Comparison of ENCODE assay signal across 34 cellular contexts in genomic region chr5:96320797-96321196, GRCh38.
A peak's percentile ranks its signal among the peaks of the same experiment; 100 is the strongest.
DNase-seq lines count a peak whose midpoint lies in the region; ATAC-seq and TF ChIP-seq lines count a peak whose summit lies in the region.
"Had no signal": no experiment of that assay in that cellular context is flagged by ENCODE, and none has a peak within 500 bp of the region (broad histone marks: within the 10 kb centered on the region; RNA-seq: fewer than 3 reads in every experiment).

No MANE protein-coding gene starts in this region.

- H3K79me2 ChIP-seq in ACC112 (ENCODE audit: control insufficient read depth, insufficient read depth, low read length, unreplicated experiment), result no peaks in the 10 kb centered on the region

- no peaks in the 10 kb centered on the region for H3K27me3 ChIP-seq in ACC112 (ENCODE audit: insufficient read depth, low read length)
- H3K27me3 ChIP-seq: gastroesophageal sphincter, SJSA1, spleen, uterus had no signal

- no peak overlapping the region for H2AFZ ChIP-seq in ACC112 (ENCODE audit: low read length, unreplicated experiment)

- CTCF ChIA-PET in RWPE1 (lab: Yijun Ruan, JAX), result interaction anchor here (0.7 kb wide), 1 partner anchor 36 kb away, joined by 3 read pairs; no protein-coding TSS in a partner anchor
- CTCF ChIA-PET in T-cell (lab: Charles Lee), result no interaction called here

- no peak overlapping the region for H3K27ac Mint-ChIP-seq in stimulated activated effector memory CD8-positive, alpha-beta T cell treated with anti-CD3 and anti-CD28 coated beads, Interleukin-12 subunit alpha, Interleukin-12 subunit beta, amount 100 ng/mL, for 72 hours
- H3K27ac Mint-ChIP-seq in T-cell, result no peak overlapping the region
- H3K27ac Mint-ChIP-seq: activated B cell treated with CpG ODN at 0.5 μM for 24 hours; activated CD4-positive, alpha-beta T cell treated with anti-CD3 and anti-CD28 coated beads, Interleukin-2, amount 10 ng/mL, durations not matched to agents 7 days and 5 days; activated naive CD8-positive, alpha-beta T cell treated with anti-CD3 and anti-CD28 coated beads, Interleukin-2, amount 10 ng/mL, durations not matched to agents 7 days and 5 days; CD4-positive, alpha-beta T cell; endodermal cell; stimulated activated naive CD8-positive, alpha-beta T cell treated with anti-CD3 and anti-CD28 coated beads, Interleukin-15, amount 100 ng/mL, for 72 hours had no signal

- peak overlapping the region; percentile 72 for H3K27ac ChIP-seq in ACC112 (ENCODE audit: low read depth, low read length)
- H3K27ac ChIP-seq in RWPE1, result no peak overlapping the region
- H3K27ac ChIP-seq: gastroesophageal sphincter, KMS-11, SJSA1, spleen, uterus had no signal

- no peaks in the 10 kb centered on the region for H3K4me1 Mint-ChIP-seq in stimulated activated effector memory CD8-positive, alpha-beta T cell treated with anti-CD3 and anti-CD28 coated beads, Interleukin-12 subunit alpha, Interleukin-12 subunit beta, amount 100 ng/mL, for 72 hours
- no peaks in the 10 kb centered on the region for H3K4me1 Mint-ChIP-seq in T-cell
- H3K4me1 Mint-ChIP-seq: activated B cell treated with CpG ODN at 0.5 μM for 24 hours; activated CD4-positive, alpha-beta T cell treated with anti-CD3 and anti-CD28 coated beads, Interleukin-2, amount 10 ng/mL, durations not matched to agents 7 days and 5 days; activated naive CD8-positive, alpha-beta T cell treated with anti-CD3 and anti-CD28 coated beads, Interleukin-2, amount 10 ng/mL, durations not matched to agents 7 days and 5 days; neural crest cell; stimulated activated naive CD8-positive, alpha-beta T cell treated with anti-CD3 and anti-CD28 coated beads, Interleukin-15, amount 100 ng/mL, for 72 hours had no signal

- peak; percentile 23 for DNase-seq in HPDE6-E6E7 (ENCODE audit: extremely low spot score)
- peak; percentile 41 for DNase-seq in RWPE1 (ENCODE audit: low spot score)
- DNase-seq in fibroblast of mammary gland (ENCODE audit: low read depth), result peak; percentile 55
- no peak for DNase-seq in NCI-H187 treated with DMSO at 0.1 percent for 48 hours (lab: John Stamatoyannopoulos, UW)
- no peak for DNase-seq in stimulated activated effector memory CD8-positive, alpha-beta T cell treated with anti-CD3 and anti-CD28 coated beads, Interleukin-12 subunit alpha, Interleukin-12 subunit beta, amount 100 ng/mL, for 72 hours (ENCODE audit: low spot score in 2 of 2)
- DNase-seq in T-cell, result no peak
- no peak for DNase-seq in NCI-H2171 (lab: John Stamatoyannopoulos, UW)
- DNase-seq: activated B cell treated with CpG ODN at 0.5 μM for 24 hours; activated CD4-positive, alpha-beta T cell treated with anti-CD3 and anti-CD28 coated beads, Interleukin-2, amount 10 ng/mL, durations not matched to agents 7 days and 5 days; activated effector memory CD4-positive, alpha-beta T cell treated with anti-CD3 and anti-CD28 coated beads, Interleukin-2, amount 50 U/mL, for 16 hours; activated naive CD8-positive, alpha-beta T cell treated with anti-CD3 and anti-CD28 coated beads, Interleukin-2, amount 10 ng/mL, durations not matched to agents 7 days and 5 days; AML-193; CD4-positive, alpha-beta T cell; dermis blood vessel endothelial cell; endodermal cell; MV-4-11; NCI-H1436 treated with DMSO at 0.1 percent for 48 hours; NCI-H446; NCI-H774; right cardiac atrium; spleen; stimulated activated CD4-positive, alpha-beta T cell treated with anti-CD3 and anti-CD28 coated beads, Interleukin-2, amount 100 ng/mL, for 24 hours; stimulated activated CD8-positive, alpha-beta memory T cell treated with anti-CD3 and anti-CD28 coated beads, Interleukin-4, amount 100 ng/mL, for 48 hours; stimulated activated naive CD8-positive, alpha-beta T cell treated with anti-CD3 and anti-CD28 coated beads, Interleukin-15, amount 100 ng/mL, for 72 hours; T-helper 1 cell; uterus had no signal

- H3K27me3 Mint-ChIP-seq in T-cell, result peaks cover under 1 to 5% of the 10 kb centered on the region in 2 donors
- H3K27me3 Mint-ChIP-seq: stimulated activated naive CD8-positive, alpha-beta T cell treated with anti-CD3 and anti-CD28 coated beads, Interleukin-15, amount 100 ng/mL, for 72 hours had no signal

- H3K9me3 Mint-ChIP-seq in stimulated activated effector memory CD8-positive, alpha-beta T cell treated with anti-CD3 and anti-CD28 coated beads, Interleukin-12 subunit alpha, Interleukin-12 subunit beta, amount 100 ng/mL, for 72 hours, result no peaks in the 10 kb centered on the region
- H3K9me3 Mint-ChIP-seq in T-cell, result peaks cover 0 to 4% (median 3%) of the 10 kb centered on the region in 3 donors
- H3K9me3 Mint-ChIP-seq: activated B cell treated with CpG ODN at 0.5 μM for 24 hours; activated CD4-positive, alpha-beta T cell treated with anti-CD3 and anti-CD28 coated beads, Interleukin-2, amount 10 ng/mL, durations not matched to agents 7 days and 5 days; activated naive CD8-positive, alpha-beta T cell treated with anti-CD3 and anti-CD28 coated beads, Interleukin-2, amount 10 ng/mL, durations not matched to agents 7 days and 5 days; CD4-positive, alpha-beta T cell; endodermal cell; neural crest cell; stimulated activated naive CD8-positive, alpha-beta T cell treated with anti-CD3 and anti-CD28 coated beads, Interleukin-15, amount 100 ng/mL, for 72 hours had no signal

- H3K4me3 ChIP-seq in ACC112 (ENCODE audit: low read depth, low read length) (peak overlapping the region; percentile 14; the same call in 1 of the 2 replicates), fibroblast of mammary gland (ENCODE audit: control insufficient read depth, low read depth, low read length) (no peak overlapping the region)
- H3K4me3 ChIP-seq: A549, gastroesophageal sphincter, GM12878, lung, SJSA1, spleen, uterus had no signal

- H3K4me3 Mint-ChIP-seq in stimulated activated effector memory CD8-positive, alpha-beta T cell treated with anti-CD3 and anti-CD28 coated beads, Interleukin-12 subunit alpha, Interleukin-12 subunit beta, amount 100 ng/mL, for 72 hours, result no peak overlapping the region
- H3K4me3 Mint-ChIP-seq in T-cell, result no peak overlapping the region
- H3K4me3 Mint-ChIP-seq: activated B cell treated with CpG ODN at 0.5 μM for 24 hours; activated CD4-positive, alpha-beta T cell treated with anti-CD3 and anti-CD28 coated beads, Interleukin-2, amount 10 ng/mL, durations not matched to agents 7 days and 5 days; activated naive CD8-positive, alpha-beta T cell treated with anti-CD3 and anti-CD28 coated beads, Interleukin-2, amount 10 ng/mL, durations not matched to agents 7 days and 5 days; CD4-positive, alpha-beta T cell; endodermal cell; neural crest cell; stimulated activated naive CD8-positive, alpha-beta T cell treated with anti-CD3 and anti-CD28 coated beads, Interleukin-15, amount 100 ng/mL, for 72 hours had no signal

- H3K36me3 ChIP-seq in ACC112 (ENCODE audit: insufficient read depth, low read length), result no peaks in the 10 kb centered on the region
- H3K36me3 ChIP-seq: gastroesophageal sphincter, SJSA1, spleen, uterus had no signal

- peaks cover 69% of the 10 kb centered on the region for H3K4me1 ChIP-seq in ACC112 (ENCODE audit: control insufficient read depth, insufficient read depth, low read length, unreplicated experiment)
- H3K4me1 ChIP-seq: gastroesophageal sphincter, spleen, uterus had no signal

- no peaks in the 10 kb centered on the region for H3K36me3 Mint-ChIP-seq in stimulated activated effector memory CD8-positive, alpha-beta T cell treated with anti-CD3 and anti-CD28 coated beads, Interleukin-12 subunit alpha, Interleukin-12 subunit beta, amount 100 ng/mL, for 72 hours
- no peaks in the 10 kb centered on the region for H3K36me3 Mint-ChIP-seq in T-cell
- H3K36me3 Mint-ChIP-seq: activated naive CD8-positive, alpha-beta T cell treated with anti-CD3 and anti-CD28 coated beads, Interleukin-2, amount 10 ng/mL, durations not matched to agents 7 days and 5 days had no signal

- no peak for ATAC-seq in stimulated activated effector memory CD8-positive, alpha-beta T cell treated with anti-CD3 and anti-CD28 coated beads, Interleukin-12 subunit alpha, Interleukin-12 subunit beta, amount 100 ng/mL, for 72 hours
- ATAC-seq in T-cell (replicated peaks in 1 of 4), result no peak
- ATAC-seq: A549; gastroesophageal sphincter; GM12878; right cardiac atrium; stimulated activated naive CD8-positive, alpha-beta T cell treated with anti-CD3 and anti-CD28 coated beads, Interleukin-15, amount 100 ng/mL, for 72 hours had no signal

- TF ChIP-seq CTCF in RWPE1 (conservative IDR thresholded peaks at IDR 0.05; ENCODE audit: low read depth), result no peak
- no peak for TF ChIP-seq CTCF in fibroblast of mammary gland (conservative IDR thresholded peaks at IDR 0.05; ENCODE audit: control insufficient read depth, insufficient read depth, low read depth, low read length)

- POLR2A ChIA-PET in RWPE1 (lab: Yijun Ruan, JAX; ENCODE audit: low non-redundant PET), result no interaction called here
- POLR2A ChIA-PET in T-cell (lab: Charles Lee), result no interaction called here

Comparison
In these comparisons a context has a peak if more than half of its experiments do, and no peak if none do; other contexts are left out.
1. DNase-seq: peak in HPDE6-E6E7 (single experiment), RWPE1 (single experiment) and fibroblast of mammary gland (single experiment); none in NCI-H187 treated with DMSO at 0.1 percent for 48 hours (single experiment), stimulated activated effector memory CD8-positive, alpha-beta T cell treated with anti-CD3 and anti-CD28 coated beads, Interleukin-12 subunit alpha, Interleukin-12 subunit beta, amount 100 ng/mL, for 72 hours (0 of 2), T-cell (0 of 34) and NCI-H2171 (single experiment).